9 cellular contexts compared by ENCODE assay signal in the genomic region with DNA sequence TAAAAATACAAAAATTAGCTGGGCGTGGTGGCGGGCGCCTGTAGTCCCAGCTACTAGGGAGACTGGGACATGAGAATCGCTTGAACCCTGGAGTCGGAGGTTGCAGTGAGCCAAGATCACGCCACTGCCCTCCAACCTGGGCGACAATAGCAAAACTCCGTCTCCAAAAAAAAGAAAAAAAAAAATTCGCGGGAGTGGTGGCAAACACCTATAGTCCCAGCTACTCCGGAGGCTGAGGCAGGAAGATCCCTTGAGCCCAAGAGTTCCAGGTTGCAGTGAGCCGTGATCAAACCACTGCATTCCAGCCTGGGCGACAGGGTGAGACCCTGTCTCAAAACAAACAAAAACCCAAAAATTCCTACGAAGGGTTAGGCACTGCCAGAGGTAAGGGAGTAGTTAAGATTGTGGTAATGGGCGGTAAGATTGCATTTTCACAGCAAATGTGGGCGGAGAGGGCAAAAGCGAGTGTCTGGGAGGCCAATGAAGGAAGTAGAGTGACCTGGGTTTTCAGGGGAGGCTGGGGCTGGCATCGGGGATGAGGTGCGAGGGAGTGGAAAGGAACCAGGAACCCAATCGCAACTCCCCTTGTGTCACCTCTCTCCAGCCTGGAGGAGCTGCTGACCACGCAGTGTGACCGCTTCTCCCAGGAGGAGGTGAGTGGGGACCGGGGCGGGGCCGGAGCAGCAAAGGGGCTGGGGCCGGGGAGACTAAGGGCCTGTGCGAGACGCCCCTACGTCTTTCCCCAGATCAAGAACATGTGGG. TPM values are rescaled to one million over a fixed set of nuclear protein-coding genes. Genes with fewer than 3 reads are reported as not detected.
DNase-seq lines count a peak whose midpoint lies in the region; ATAC-seq and TF ChIP-seq lines count a peak whose summit lies in the region.
"Had no signal": no experiment of that assay in that cellular context is flagged by ENCODE, and none has a peak within 500 bp of the region (broad histone marks: within the 10 kb centered on the region; RNA-seq: fewer than 3 reads in every experiment).

No MANE protein-coding gene starts in this region.

- ATAC-seq in left cardiac atrium (no peak), left colon (peak; percentile 28), HG02840 (IDR thresholded peaks at IDR 0.05; ENCODE audit: low FRiP score, unreplicated experiment) (no peak)

- no peak for DNase-seq in left ventricle myocardium inferior
- DNase-seq in left cardiac atrium: no peak
- DNase-seq in left colon: no peak
- DNase-seq in tibial artery: peak in 1 of 2 donors; percentile 63
- no peak for DNase-seq in NCI-H2029 treated with DMSO at 0.1 percent for 48 hours (lab: John Stamatoyannopoulos, UW)
- DNase-seq in NCI-H146 (lab: John Stamatoyannopoulos, UW): no peak

- no peaks in the 10 kb centered on the region for H3K27me3 Mint-ChIP-seq in activated naive CD8-positive, alpha-beta T cell

- intact Hi-C loops in left ventricle myocardium inferior (cut with micrococcal nuclease): no loop called here
- intact Hi-C loops in left cardiac atrium (cut with DNase I): no loop called here
- intact Hi-C loops in left colon (cut with DNase I, micrococcal nuclease): no loop called here
- intact Hi-C loops in tibial artery (cut with DNase I; ENCODE audit: low total_unique reads): no loop called here

- no peak for TF ChIP-seq CTCF in left ventricle myocardium inferior (IDR thresholded peaks at IDR 0.05; ENCODE audit: borderline replicate concordance)
- TF ChIP-seq CTCF in tibial artery (IDR thresholded peaks at IDR 0.05): no peak

- no peaks in the 10 kb centered on the region for H3K27me3 ChIP-seq in left ventricle myocardium inferior (ENCODE audit: low read depth)
- H3K27me3 ChIP-seq in tibial artery: no peaks in the 10 kb centered on the region

- H3K4me3 ChIP-seq in left ventricle myocardium inferior (peak overlapping the region; percentile 77), tibial artery (peak overlapping the region; percentile 70 to 91)

- H3K4me3 Mint-ChIP-seq in activated naive CD8-positive, alpha-beta T cell: peak overlapping the region; percentile 94

- H3K36me3 ChIP-seq in left ventricle myocardium inferior: no peaks in the 10 kb centered on the region
- H3K36me3 ChIP-seq in tibial artery: no peaks in the 10 kb centered on the region

- H3K27ac Mint-ChIP-seq in activated naive CD8-positive, alpha-beta T cell: peak overlapping the region; percentile 99

- peaks cover 6% of the 10 kb centered on the region for H3K36me3 Mint-ChIP-seq in activated naive CD8-positive, alpha-beta T cell

- H3K4me1 ChIP-seq in left ventricle myocardium inferior: peaks cover 22% of the 10 kb centered on the region
- H3K4me1 ChIP-seq in tibial artery: peaks cover 0 to 26% (median 15%) of the 10 kb centered on the region in 4 donors

- H3K4me1 Mint-ChIP-seq in activated naive CD8-positive, alpha-beta T cell (ENCODE audit: low read depth): peaks cover 40% of the 10 kb centered on the region

- H3K9me3 ChIP-seq in left ventricle myocardium inferior (replicated peaks) (no peaks in the 10 kb centered on the region), tibial artery (no peaks in the 10 kb centered on the region)

- no peaks in the 10 kb centered on the region for H3K9me3 Mint-ChIP-seq in activated naive CD8-positive, alpha-beta T cell (ENCODE audit: low read depth)

- H3K27ac ChIP-seq in left ventricle myocardium inferior (replicated peaks) (peak overlapping the region; percentile 100), tibial artery (peak overlapping the region; percentile 99 to 100)

RNA-seq across cellular contexts. Expression of a gene that starts 2.6 kb away (rescaled TPM):
- total RNA-seq in left ventricle myocardium inferior (not detected), left cardiac atrium (not detected), left colon (not detected)
- total RNA-seq: glomerular endothelial cell had no signal

RNA-seq across cellular contexts. Expression of a gene that starts 5.1 kb away (rescaled TPM):
- total RNA-seq in left ventricle myocardium inferior (1.3 TPM), left cardiac atrium (1 to 10 TPM; 2.0 to 3.4 TPM), left colon (1 to 10 TPM; 3.6 to 5.7 TPM)

RNA-seq across cellular contexts. Expression of a gene that starts 6.9 kb away (rescaled TPM):
- total RNA-seq in left ventricle myocardium inferior (23.3 TPM), left cardiac atrium (10 to 100 TPM; 23.4 to 30.5 TPM), left colon (10 to 100 TPM; 46.2 to 46.4 TPM)

RNA-seq across cellular contexts. Expression of a gene that starts 18.0 kb away (rescaled TPM):
- total RNA-seq in left ventricle myocardium inferior (5.0 TPM), left cardiac atrium (1 to 10 TPM; 5.4 to 6.4 TPM), left colon (1 to 10 TPM; 5.6 to 8.4 TPM)

RNA-seq across cellular contexts. Expression of a gene that starts 22.1 kb away (rescaled TPM):
- total RNA-seq in left ventricle myocardium inferior (29.8 TPM), left cardiac atrium (10 to 100 TPM; 35.5 to 47.8 TPM), left colon (10 to 100 TPM; 57.3 to 65.2 TPM)
